ENCODE assay signal across 8 cellular contexts in the genomic region with DNA sequence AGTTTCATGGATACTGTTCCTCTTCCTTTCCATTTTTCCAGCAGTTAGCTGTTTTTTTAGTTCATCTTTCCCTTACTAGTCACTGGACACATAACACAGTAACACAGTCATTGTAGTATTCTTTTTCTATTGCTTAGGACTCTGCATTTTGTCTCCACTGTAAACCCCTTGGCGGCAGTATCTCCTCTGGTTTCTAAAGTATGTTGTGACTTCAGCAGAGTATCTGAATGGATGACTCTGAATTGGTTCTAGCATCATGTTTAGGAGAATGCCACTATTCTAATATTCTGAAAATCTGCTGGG. TPM values are rescaled to one million over a fixed set of nuclear protein-coding genes. Genes with fewer than 3 reads are reported as not detected.
A peak's percentile ranks its signal among the peaks of the same experiment; 100 is the strongest.
DNase-seq lines count a peak whose midpoint lies in the region; ATAC-seq and TF ChIP-seq lines count a peak whose summit lies in the region.

No MANE protein-coding gene starts in this region.

- TF ChIP-seq CTCF in GM06990 (IDR thresholded peaks at IDR 0.05; ENCODE audit: insufficient read depth, low read length, poor library complexity, severe bottlenecking) (peak; percentile 22), chondrocyte (IDR thresholded peaks at IDR 0.05) (peak; percentile 45)

- H3K4me3 Mint-ChIP-seq in chondrocyte (ENCODE audit: unreplicated experiment) = no peak overlapping the region

- peak overlapping the region; percentile 20; the same call in 1 of the 2 replicates for H3K4me3 ChIP-seq in GM06990 (replicated peaks; ENCODE audit: low read depth, low read length)

- no peaks in the 10 kb centered on the region for H3K36me3 ChIP-seq in GM06990 (ENCODE audit: control insufficient read depth, insufficient read depth, low read length)

- DNase-seq in A172 (ENCODE audit: low spot score) (peak; percentile 5), GM06990 (ENCODE audit: extremely low read depth, insufficient read length) (no peak), NCI-H526 (lab: John Stamatoyannopoulos, UW) (peak; percentile 7 to 51), chondrocyte (ENCODE audit: low spot score) (no peak), NK-92 (lab: John Stamatoyannopoulos, UW; ENCODE audit: unreplicated experiment) (no peak), DMS153 (lab: John Stamatoyannopoulos, UW) (no peak), posterior cingulate gyrus (no peak)

- no peaks in the 10 kb centered on the region for H3K36me3 Mint-ChIP-seq in chondrocyte (ENCODE audit: low read depth)

- H3K9me3 Mint-ChIP-seq in chondrocyte (ENCODE audit: low read depth) = no peaks in the 10 kb centered on the region

- ATAC-seq in HG03025 (IDR thresholded peaks at IDR 0.05; ENCODE audit: low FRiP score, unreplicated experiment) = no peak

- peaks cover 17% of the 10 kb centered on the region for H3K4me1 Mint-ChIP-seq in chondrocyte (ENCODE audit: low read depth)

- intact Hi-C loops in posterior cingulate gyrus (cut with DNase I) = loop anchor here (5.0 kb wide), 1 partner anchor 221 kb away; no protein-coding TSS in a partner anchor

- peak overlapping the region; percentile 28 for H3K27ac Mint-ChIP-seq in chondrocyte (ENCODE audit: unreplicated experiment)

- no peaks in the 10 kb centered on the region for H3K27me3 ChIP-seq in GM06990 (replicated peaks; ENCODE audit: control insufficient read depth, insufficient read depth, low read length)

- no peaks in the 10 kb centered on the region for H3K27me3 Mint-ChIP-seq in chondrocyte (ENCODE audit: low read depth)

RNA-seq across cellular contexts. Expression of gene CDC7, which starts 2.2 kb away (rescaled TPM):
- total RNA-seq in A172 (2014; rRNA removed; shearing (Covaris generic)) = 9.2 and 11.0 TPM in 2 replicates
- total RNA-seq in chondrocyte = 3.9 to 6.4 TPM (median 6.4 TPM) in 3 replicates

Comparison
In these comparisons a context has a peak if more than half of its experiments do, and no peak if none do; other contexts are left out.
1. DNase-seq: peak in A172 (single experiment) and NCI-H526 (2 of 2); none in GM06990 (single experiment), chondrocyte (single experiment), NK-92 (single experiment), DMS153 (single experiment) and posterior cingulate gyrus (0 of 10).